Comparison of ENCODE assay signal across 3 cellular contexts in genomic region chr17:46785696-46786095, GRCh38.
A peak's percentile ranks its signal among the peaks of the same experiment; 100 is the strongest.
TF ChIP-seq lines count a peak whose summit lies in the region.

No MANE protein-coding gene starts in this region.

TF ChIP-seq in IMR-90, 13 proteins besides CTCF, POLR2A, EP300 and RAD21:
- TF ChIP-seq MXI1 (IDR thresholded peaks at IDR 0.05; ENCODE audit: borderline replicate concordance, low read depth, low read length) (no peak), BHLHE40 (IDR thresholded peaks at IDR 0.05; ENCODE audit: low read depth, low read length) (no peak), NFE2L2 (IDR thresholded peaks at IDR 0.05; ENCODE audit: low read depth, low read length) (no peak), MAFK (IDR thresholded peaks at IDR 0.05; ENCODE audit: low read depth, low read length) (no peak), SMC3 (IDR thresholded peaks at IDR 0.05; ENCODE audit: low read depth, low read length) (no peak), MAZ (IDR thresholded peaks at IDR 0.05; ENCODE audit: borderline replicate concordance, low read depth, low read length) (no peak), CHD1 (IDR thresholded peaks at IDR 0.05; ENCODE audit: low read depth, low read length) (no peak), RCOR1 (IDR thresholded peaks at IDR 0.05; ENCODE audit: insufficient replicate concordance, low read length) (no peak), FOS (IDR thresholded peaks at IDR 0.05; ENCODE audit: low read depth, low read length) (no peak), CEBPB (IDR thresholded peaks at IDR 0.05; ENCODE audit: low read depth, low read length) (no peak), RFX5 (IDR thresholded peaks at IDR 0.05; ENCODE audit: low read depth, low read length) (no peak)
- TF ChIP-seq, protein P1, sequence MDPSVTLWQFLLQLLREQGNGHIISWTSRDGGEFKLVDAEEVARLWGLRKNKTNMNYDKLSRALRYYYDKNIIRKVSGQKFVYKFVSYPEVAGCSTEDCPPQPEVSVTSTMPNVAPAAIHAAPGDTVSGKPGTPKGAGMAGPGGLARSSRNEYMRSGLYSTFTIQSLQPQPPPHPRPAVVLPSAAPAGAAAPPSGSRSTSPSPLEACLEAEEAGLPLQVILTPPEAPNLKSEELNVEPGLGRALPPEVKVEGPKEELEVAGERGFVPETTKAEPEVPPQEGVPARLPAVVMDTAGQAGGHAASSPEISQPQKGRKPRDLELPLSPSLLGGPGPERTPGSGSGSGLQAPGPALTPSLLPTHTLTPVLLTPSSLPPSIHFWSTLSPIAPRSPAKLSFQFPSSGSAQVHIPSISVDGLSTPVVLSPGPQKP (IDR thresholded peaks at IDR 0.05; ENCODE audit: borderline replicate concordance, low read depth, low read length), result no peak
- TF ChIP-seq, protein P2, sequence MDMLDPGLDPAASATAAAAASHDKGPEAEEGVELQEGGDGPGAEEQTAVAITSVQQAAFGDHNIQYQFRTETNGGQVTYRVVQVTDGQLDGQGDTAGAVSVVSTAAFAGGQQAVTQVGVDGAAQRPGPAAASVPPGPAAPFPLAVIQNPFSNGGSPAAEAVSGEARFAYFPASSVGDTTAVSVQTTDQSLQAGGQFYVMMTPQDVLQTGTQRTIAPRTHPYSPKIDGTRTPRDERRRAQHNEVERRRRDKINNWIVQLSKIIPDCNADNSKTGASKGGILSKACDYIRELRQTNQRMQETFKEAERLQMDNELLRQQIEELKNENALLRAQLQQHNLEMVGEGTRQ (IDR thresholded peaks at IDR 0.05; ENCODE audit: low read depth, low read length), result no peak

TF ChIP-seq in H1, 55 proteins besides CTCF, POLR2A, EP300 and RAD21:
- TF ChIP-seq TAF1 (IDR thresholded peaks at IDR 0.05; ENCODE audit: low read depth, low read length), result no peak
- TF ChIP-seq CHD2 (IDR thresholded peaks at IDR 0.05; ENCODE audit: low read length), result no peak
- TF ChIP-seq CTBP2 (IDR thresholded peaks at IDR 0.05; ENCODE audit: borderline replicate concordance, insufficient read depth, insufficient read length, low read length), result no peak
- TF ChIP-seq GTF2F1 (IDR thresholded peaks at IDR 0.05; ENCODE audit: borderline replicate concordance, low read depth, low read length), result no peak
- TF ChIP-seq TEAD4 (IDR thresholded peaks at IDR 0.05; ENCODE audit: low read depth, low read length), result peak; percentile 65

TF ChIP-seq in GM12891, 5 proteins besides CTCF, POLR2A, EP300 and RAD21:
- TF ChIP-seq TAF1 (IDR thresholded peaks at IDR 0.05; ENCODE audit: low read depth, low read length) (no peak), POLR2AphosphoS5 (IDR thresholded peaks at IDR 0.05; ENCODE audit: low read depth, low read length) (no peak), POU2F2 (IDR thresholded peaks at IDR 0.05; ENCODE audit: low read depth, low read length) (no peak)
